In genomic region chr1:230834292-230834691, GRCh38 we compare ENCODE assay signal across 23 cellular contexts. TPM values are rescaled to one million over a fixed set of nuclear protein-coding genes. Genes with fewer than 3 reads are reported as not detected.
DNase-seq lines count a peak whose midpoint lies in the region; ATAC-seq and TF ChIP-seq lines count a peak whose summit lies in the region.
"Had no signal": no experiment of that assay in that cellular context is flagged by ENCODE, and none has a peak within 500 bp of the region (broad histone marks: within the 10 kb centered on the region; RNA-seq: fewer than 3 reads in every experiment).

No MANE protein-coding gene starts in this region.

- peaks cover 0 to 2% of the 10 kb centered on the region in 2 experiments; a peak in 1 of 4 replicates for H3K4me1 ChIP-seq in SK-N-SH (ENCODE audit: control insufficient read depth in 1 of 2, insufficient read depth in 2 of 2, low read depth in 1 of 2, low read length in 1 of 2)
- H3K4me1 ChIP-seq in upper lobe of right lung = peaks cover 5% of the 10 kb centered on the region
- no peaks in the 10 kb centered on the region for H3K4me1 ChIP-seq in mesenchymal stem cell (ENCODE audit: control insufficient read depth, insufficient read depth, low read depth, low read length)
- H3K4me1 ChIP-seq: SJCRH30 had no signal

- TF ChIP-seq CTCF in SK-N-SH (IDR thresholded peaks at IDR 0.05) = no peak
- no peak for TF ChIP-seq CTCF in chondrocyte (IDR thresholded peaks at IDR 0.05)
- TF ChIP-seq CTCF in upper lobe of right lung (IDR thresholded peaks at IDR 0.05) = no peak

- intact Hi-C loops in left cardiac atrium (cut with DNase I) = no loop called here
- intact Hi-C loops in upper lobe of right lung (cut with DNase I) = no loop called here

- H3K23ac ChIP-seq in mesenchymal stem cell (ENCODE audit: low read length in 2 of 2) = no peak overlapping the region

- no peak for DNase-seq in SK-N-SH
- peak; percentile 2 for DNase-seq in chondrocyte (ENCODE audit: low spot score)
- no peak for DNase-seq in left cardiac atrium
- no peak for DNase-seq in upper lobe of right lung
- no peak for DNase-seq in activated effector memory CD4-positive, alpha-beta T cell treated with anti-CD3 and anti-CD28 coated beads, Interleukin-2, amount 50 U/mL, for 16 hours
- no peak for DNase-seq in mesenchymal stem cell
- no peak for DNase-seq in activated naive CD8-positive, alpha-beta T cell treated with anti-CD3 and anti-CD28 coated beads for 36 hours
- DNase-seq: DMS 273 treated with DMSO at 0.1 percent for 48 hours, DND-41, H9, MV-4-11, NCI-H1417, NCI-H187, NCI-H2107, NCI-H2227 treated with DMSO at 0.1 percent for 48 hours, NCI-H510A treated with DMSO at 0.1 percent for 48 hours, PC-9, SJCRH30 had no signal

- no peak overlapping the region for H3K27ac ChIP-seq in SK-N-SH (ENCODE audit: low read depth in 2 of 2, low read length in 1 of 2)
- H3K27ac ChIP-seq in upper lobe of right lung = no peak overlapping the region
- no peak overlapping the region for H3K27ac ChIP-seq in mesenchymal stem cell (ENCODE audit: low read length, poor library complexity, severe bottlenecking)
- H3K27ac ChIP-seq: 22Rv1, KMS-11, PC-9, RWPE1, SJCRH30 had no signal

- no peak overlapping the region for H2BK15ac ChIP-seq in mesenchymal stem cell (ENCODE audit: low read depth, poor library complexity, severe bottlenecking)

- no peak overlapping the region for H2AFZ ChIP-seq in SK-N-SH (ENCODE audit: low read depth)
- no peak overlapping the region for H2AFZ ChIP-seq in mesenchymal stem cell (ENCODE audit: low read depth, low read length)
- H2AFZ ChIP-seq: PC-9 had no signal

- H3K9me2 ChIP-seq in SK-N-SH = no peaks in the 10 kb centered on the region

- H3K27ac Mint-ChIP-seq in chondrocyte (ENCODE audit: unreplicated experiment) = peak overlapping the region; percentile 45
- H3K27ac Mint-ChIP-seq in activated naive CD8-positive, alpha-beta T cell treated with anti-CD3 and anti-CD28 coated beads for 36 hours = no peak overlapping the region
- H3K27ac Mint-ChIP-seq: CD14-positive monocyte, H9 had no signal

- no peaks in the 10 kb centered on the region for H3K79me2 ChIP-seq in SK-N-SH (ENCODE audit: insufficient read depth)

- H3K4ac ChIP-seq in mesenchymal stem cell (ENCODE audit: low read depth in 1 of 2, low read length in 2 of 2) = no peak overlapping the region

- H2BK120ac ChIP-seq in mesenchymal stem cell (ENCODE audit: low read depth, low read length) = no peak overlapping the region

- no peak overlapping the region for H3K18ac ChIP-seq in mesenchymal stem cell (ENCODE audit: low read depth in 1 of 2, low read length in 2 of 2)

- H2BK5ac ChIP-seq in mesenchymal stem cell (ENCODE audit: low read depth, low read length, poor library complexity, severe bottlenecking) = no peak overlapping the region

- H3K4me1 Mint-ChIP-seq in chondrocyte (ENCODE audit: low read depth) = peaks cover 78% of the 10 kb centered on the region
- H3K4me1 Mint-ChIP-seq in activated naive CD8-positive, alpha-beta T cell treated with anti-CD3 and anti-CD28 coated beads for 36 hours = no peaks in the 10 kb centered on the region
- H3K4me1 Mint-ChIP-seq: CD14-positive monocyte, H9 had no signal

- WGBS in SK-N-SH (ENCODE audit: low lambda C conversion rate) = 79% methylated on average over 3 of the region's 3 CpGs
- 83% methylated on average over 2 of the region's 3 CpGs for WGBS in mesenchymal stem cell

- TF ChIP-seq RAD21 in SK-N-SH (IDR thresholded peaks at IDR 0.05; ENCODE audit: low read length) = no peak

- H3K4me2 ChIP-seq in SK-N-SH = no peak overlapping the region
- no peak overlapping the region for H3K4me2 ChIP-seq in mesenchymal stem cell (ENCODE audit: low read length, poor library complexity, severe bottlenecking)
- H3K4me2 ChIP-seq: KMS-11, PC-9 had no signal

- H3K79me1 ChIP-seq in mesenchymal stem cell (replicated peaks; ENCODE audit: low read length, poor library complexity, severe bottlenecking) = peaks cover 27% of the 10 kb centered on the region

- H3K9ac ChIP-seq in SK-N-SH (no peak overlapping the region), mesenchymal stem cell (ENCODE audit: low read length) (no peak overlapping the region)
- H3K9ac ChIP-seq: KMS-11 had no signal

- no peak overlapping the region for H2AK5ac ChIP-seq in mesenchymal stem cell (ENCODE audit: low read length, severe bottlenecking)

- no peak overlapping the region for H3K4me3 Mint-ChIP-seq in chondrocyte (ENCODE audit: unreplicated experiment)
- H3K4me3 Mint-ChIP-seq in activated naive CD8-positive, alpha-beta T cell treated with anti-CD3 and anti-CD28 coated beads for 36 hours = no peak overlapping the region
- H3K4me3 Mint-ChIP-seq: CD14-positive monocyte, H9 had no signal

- H3K27me3 ChIP-seq in SK-N-SH (ENCODE audit: insufficient read depth) (no peaks in the 10 kb centered on the region), upper lobe of right lung (no peaks in the 10 kb centered on the region), mesenchymal stem cell (ENCODE audit: control insufficient read depth in 1 of 2, insufficient read depth in 1 of 2, low read length in 2 of 2) (no peaks in the 10 kb centered on the region)
- H3K27me3 ChIP-seq: SJCRH30 had no signal

- H3K9me3 Mint-ChIP-seq in chondrocyte (ENCODE audit: low read depth) = peaks cover 4% of the 10 kb centered on the region
- H3K9me3 Mint-ChIP-seq in activated naive CD8-positive, alpha-beta T cell treated with anti-CD3 and anti-CD28 coated beads for 36 hours = peaks cover 8% of the 10 kb centered on the region
- H3K9me3 Mint-ChIP-seq: H9 had no signal

- no peaks in the 10 kb centered on the region for H4K20me1 ChIP-seq in SK-N-SH (ENCODE audit: insufficient read depth)

- H4K91ac ChIP-seq in mesenchymal stem cell (ENCODE audit: low read length) = no peak overlapping the region

- no peaks in the 10 kb centered on the region for H3F3A ChIP-seq in SK-N-SH (replicated peaks; ENCODE audit: insufficient read depth)

- POLR2A ChIA-PET in SK-N-SH (lab: Yijun Ruan, JAX) = interaction anchor here (0.8 kb wide), 1 partner anchor 33 kb away, joined by 3 read pairs; no protein-coding TSS in a partner anchor

- ATAC-seq in SK-N-SH treated with all-trans-retinoic acid at 6 μM for 48 hours (peak; percentile 12; the same call in 1 of the 3 replicates), left cardiac atrium (peak; percentile 19 to 25), upper lobe of right lung (peak; percentile 39)

- H3K4me3 ChIP-seq in SK-N-SH (ENCODE audit: low read depth in 2 of 2, low read length in 1 of 2) (no peak overlapping the region), upper lobe of right lung (no peak overlapping the region), mesenchymal stem cell (ENCODE audit: insufficient read depth in 1 of 2, low read depth in 1 of 2, low read length in 2 of 2) (no peak overlapping the region)
- H3K4me3 ChIP-seq: PC-9, SJCRH30 had no signal

- H3K9me3 ChIP-seq in SK-N-SH (no peaks in the 10 kb centered on the region), upper lobe of right lung (no peaks in the 10 kb centered on the region), mesenchymal stem cell (ENCODE audit: control insufficient read depth, low read length) (no peaks in the 10 kb centered on the region)
- H3K9me3 ChIP-seq: SJCRH30 had no signal

- peaks cover 8 to 21% of the 10 kb centered on the region in 2 experiments for H3K36me3 ChIP-seq in SK-N-SH (replicated peaks in 1 of 2; ENCODE audit: control insufficient read depth in 1 of 2, insufficient read depth in 2 of 2, low read length in 1 of 2)
- peaks cover 29% of the 10 kb centered on the region for H3K36me3 ChIP-seq in upper lobe of right lung
- peaks cover 19 to 34% of the 10 kb centered on the region in 2 experiments for H3K36me3 ChIP-seq in mesenchymal stem cell (ENCODE audit: control insufficient read depth in 1 of 2, insufficient read depth in 2 of 2, low read depth in 1 of 2, low read length in 2 of 2)
- H3K36me3 ChIP-seq: SJCRH30 had no signal

- CTCF ChIA-PET in SK-N-SH (lab: Yijun Ruan, JAX) = interaction anchor here (1.1 kb wide), 1 partner anchor 36 kb away, joined by 3 read pairs; no protein-coding TSS in a partner anchor

- H3K14ac ChIP-seq in mesenchymal stem cell (ENCODE audit: low read length in 2 of 2) = no peak overlapping the region

- no peak for TF ChIP-seq EP300 in SK-N-SH (IDR thresholded peaks at IDR 0.05; ENCODE audit: borderline replicate concordance in 1 of 2, low read depth in 1 of 2, low read length in 1 of 2)

- no peak overlapping the region for H2BK12ac ChIP-seq in mesenchymal stem cell (ENCODE audit: low read length in 2 of 2)

- peaks cover 42% of the 10 kb centered on the region for H3K36me3 Mint-ChIP-seq in chondrocyte (ENCODE audit: low read depth)
- H3K36me3 Mint-ChIP-seq in activated naive CD8-positive, alpha-beta T cell treated with anti-CD3 and anti-CD28 coated beads for 36 hours = peaks cover 5% of the 10 kb centered on the region
- H3K36me3 Mint-ChIP-seq: CD14-positive monocyte had no signal

- H4K8ac ChIP-seq in mesenchymal stem cell (ENCODE audit: low read length) = no peak overlapping the region

- H3K27me3 Mint-ChIP-seq in chondrocyte (ENCODE audit: low read depth) = no peaks in the 10 kb centered on the region
- peaks cover 4% of the 10 kb centered on the region for H3K27me3 Mint-ChIP-seq in activated naive CD8-positive, alpha-beta T cell treated with anti-CD3 and anti-CD28 coated beads for 36 hours

TF ChIP-seq in SK-N-SH treated with all-trans-retinoic acid at 6 μM for 48 hours, 23 proteins besides CTCF, POLR2A, EP300 and RAD21:
- TF ChIP-seq ZNF8 (CRISPR knock-in tag; IDR thresholded peaks at IDR 0.05) (no peak), GLIS3 (CRISPR knock-in tag; IDR thresholded peaks at IDR 0.05) (no peak), CSDC2 (CRISPR knock-in tag; IDR thresholded peaks at IDR 0.05) (no peak), ZFP30 (CRISPR knock-in tag; IDR thresholded peaks at IDR 0.05) (no peak)
TF ChIP-seq in SK-N-SH treated with all-trans-retinoic acid at 6 μM for 48 hours: peak in this region for 0.

TF ChIP-seq in SK-N-SH, 30 proteins besides CTCF, POLR2A, EP300 and RAD21 (continues in another document):
- TF ChIP-seq PBX3 (IDR thresholded peaks at IDR 0.05) (no peak), ELF1 (IDR thresholded peaks at IDR 0.05) (no peak)

RNA-seq across cellular contexts. Expression of gene C1orf198, which starts 34.0 kb away (rescaled TPM):
- polyA plus RNA-seq in SK-N-SH (2012; rRNA removed) = 12.3 and 19.4 TPM in 2 replicates
- polyA plus RNA-seq in SK-N-SH (2012; cell fraction: cytosol; rRNA removed) = 12.2 and 15.5 TPM in 2 replicates
- polyA plus RNA-seq in SK-N-SH (2012; cell fraction: nucleus; rRNA removed) = 52.5 and 59.9 TPM in 2 replicates
- 474 to 505 TPM (median 492 TPM) in 3 replicates for total RNA-seq in chondrocyte
- 10 to 100 TPM; 51.8 to 54.8 TPM for total RNA-seq in left cardiac atrium
- 159 TPM for total RNA-seq in upper lobe of right lung
- 40.5 TPM for polyA plus RNA-seq in mesenchymal stem cell (2013, experiment 1 of 2)
- 39.9 TPM for polyA plus RNA-seq in mesenchymal stem cell (2013, experiment 2 of 2)
- total RNA-seq in activated naive CD8-positive, alpha-beta T cell treated with anti-CD3 and anti-CD28 coated beads for 36 hours = 1 to 10 TPM; 5.8 to 6.7 TPM

Comparison
In these comparisons a context has a peak if more than half of its experiments do, and no peak if none do; other contexts are left out.
1. RNA of gene C1orf198, which starts 34.0 kb away (total RNA-seq): 474 to 505 TPM in chondrocyte, 159 TPM in upper lobe of right lung (single experiment) and 51.8 to 54.8 TPM in left cardiac atrium; 5.8 to 6.7 TPM in activated naive CD8-positive, alpha-beta T cell treated with anti-CD3 and anti-CD28 coated beads for 36 hours; every median in the first group is over 4 times any median in the second.
2. Peak in every context shown above with its lines, with median percentiles within 50 percentile points of each other: ATAC-seq.